In the genomic region with DNA sequence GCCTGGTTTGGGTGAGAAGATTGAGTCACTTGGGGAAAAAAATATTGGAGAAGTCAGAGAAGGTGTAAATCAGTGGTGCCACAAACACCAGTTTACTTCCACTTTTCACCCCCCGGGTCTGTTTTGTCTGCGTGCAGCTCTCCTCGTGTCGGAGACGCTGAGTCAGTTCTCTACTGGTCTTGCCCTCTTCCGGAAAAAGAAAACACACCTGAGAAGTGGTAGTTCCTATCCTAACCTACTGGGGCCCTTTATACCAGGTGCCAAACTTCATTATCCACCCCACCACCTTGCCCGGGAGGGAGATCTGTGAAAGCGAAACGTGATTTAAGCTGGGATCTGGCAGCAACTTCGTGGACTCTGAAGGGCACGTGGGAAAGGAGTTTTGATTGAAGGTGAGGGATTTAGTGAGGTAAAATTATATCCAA, we compare ENCODE assay signal across 8 cellular contexts. TPM values are rescaled to one million over a fixed set of nuclear protein-coding genes. Genes with fewer than 3 reads are reported as not detected.
DNase-seq lines count a peak whose midpoint lies in the region; ATAC-seq lines count a peak whose summit lies in the region.

No MANE protein-coding gene starts in this region.

- POLR2A ChIA-PET in activated CD4-positive, alpha-beta T cell treated with anti-CD3 and anti-CD28 coated beads, Interleukin-2, amount 10 ng/mL, durations not matched to agents 7 days and 5 days (lab: Charles Lee), result interaction anchor here (0.6 to 1.4 kb wide), 4 partner anchors 242 to 1386 kb away, joined by 3 read pairs; no protein-coding TSS in a partner anchor

- peaks cover 28% of the 10 kb centered on the region for H3K36me3 Mint-ChIP-seq in activated CD4-positive, alpha-beta T cell treated with anti-CD3 and anti-CD28 coated beads, Interleukin-2, amount 10 ng/mL, durations not matched to agents 7 days and 5 days (ENCODE audit: low read depth)
- H3K36me3 Mint-ChIP-seq in stimulated activated memory B cell treated with anti-CD40 and anti-IgM and Interleukin-4, amounts not matched to agents 10 μg/mL and 1 μg/mL and 100 μg/mL, for 72 hours, result no peaks in the 10 kb centered on the region

- CTCF ChIA-PET in activated CD4-positive, alpha-beta T cell treated with anti-CD3 and anti-CD28 coated beads, Interleukin-2, amount 10 ng/mL, durations not matched to agents 7 days and 5 days (lab: Charles Lee), result interaction anchor here (0.8 to 2.6 kb wide), 11 partner anchors 9 to 453 kb away, joined by 3 to 9 read pairs (median 4); a partner anchor contains a TSS

- peak overlapping the region; percentile 96 for H3K4me3 Mint-ChIP-seq in activated CD4-positive, alpha-beta T cell treated with anti-CD3 and anti-CD28 coated beads, Interleukin-2, amount 10 ng/mL, durations not matched to agents 7 days and 5 days
- peak overlapping the region; percentile 98 for H3K4me3 Mint-ChIP-seq in stimulated activated memory B cell treated with anti-CD40 and anti-IgM and Interleukin-4, amounts not matched to agents 10 μg/mL and 1 μg/mL and 100 μg/mL, for 72 hours

- H3K36me3 ChIP-seq in effector memory CD4-positive, alpha-beta T cell (ENCODE audit: control insufficient read depth, insufficient read depth, low read length), result no peaks in the 10 kb centered on the region
- no peaks in the 10 kb centered on the region for H3K36me3 ChIP-seq in muscle layer of colon (ENCODE audit: insufficient read depth, low read length)

- H3K9me3 Mint-ChIP-seq in activated CD4-positive, alpha-beta T cell treated with anti-CD3 and anti-CD28 coated beads, Interleukin-2, amount 10 ng/mL, durations not matched to agents 7 days and 5 days, result peaks cover 14% of the 10 kb centered on the region
- H3K9me3 Mint-ChIP-seq in stimulated activated memory B cell treated with anti-CD40 and anti-IgM and Interleukin-4, amounts not matched to agents 10 μg/mL and 1 μg/mL and 100 μg/mL, for 72 hours, result no peaks in the 10 kb centered on the region

- no peaks in the 10 kb centered on the region for H3K9me3 ChIP-seq in effector memory CD4-positive, alpha-beta T cell (ENCODE audit: control insufficient read depth, low read length)
- H3K9me3 ChIP-seq in muscle layer of colon (ENCODE audit: low read length), result no peaks in the 10 kb centered on the region

- ATAC-seq in HG02763 (IDR thresholded peaks at IDR 0.05; ENCODE audit: unreplicated experiment), result peak; percentile 34
- peak; percentile 71 for ATAC-seq in stimulated activated memory B cell treated with anti-CD40 and anti-IgM and Interleukin-4, amounts not matched to agents 10 μg/mL and 1 μg/mL and 100 μg/mL, for 72 hours

- peaks cover 21% of the 10 kb centered on the region for H3K4me1 ChIP-seq in effector memory CD4-positive, alpha-beta T cell (ENCODE audit: control insufficient read depth, insufficient read depth, low read length, poor library complexity, severe bottlenecking)
- peaks cover 31% of the 10 kb centered on the region for H3K4me1 ChIP-seq in muscle layer of colon (ENCODE audit: insufficient read depth, low read length)

- no peaks in the 10 kb centered on the region for H3K27me3 ChIP-seq in effector memory CD4-positive, alpha-beta T cell (replicated peaks; ENCODE audit: control insufficient read depth, insufficient read depth, low read length, poor library complexity, severe bottlenecking)
- no peaks in the 10 kb centered on the region for H3K27me3 ChIP-seq in muscle layer of colon (ENCODE audit: control insufficient read depth in 1 of 2, insufficient read depth in 2 of 2, low read length in 2 of 2)

- peak overlapping the region; percentile 97 for H3K27ac Mint-ChIP-seq in activated CD4-positive, alpha-beta T cell treated with anti-CD3 and anti-CD28 coated beads, Interleukin-2, amount 10 ng/mL, durations not matched to agents 7 days and 5 days
- H3K27ac Mint-ChIP-seq in stimulated activated memory B cell treated with anti-CD40 and anti-IgM and Interleukin-4, amounts not matched to agents 10 μg/mL and 1 μg/mL and 100 μg/mL, for 72 hours, result peak overlapping the region; percentile 92

- DNase-seq in NCI-H1436 (lab: John Stamatoyannopoulos, UW), result peak; percentile 16
- DNase-seq in NCI-H1436 treated with DMSO at 0.1 percent for 48 hours (lab: John Stamatoyannopoulos, UW), result no peak
- DNase-seq in NCI-H2029 treated with DMSO at 0.1 percent for 48 hours (lab: John Stamatoyannopoulos, UW), result peak; percentile 46
- DNase-seq in activated CD4-positive, alpha-beta T cell treated with anti-CD3 and anti-CD28 coated beads, Interleukin-2, amount 10 ng/mL, durations not matched to agents 7 days and 5 days, result peak; percentile 81
- DNase-seq in effector memory CD4-positive, alpha-beta T cell, result peak; percentile 61 to 69 (median 69)

- H3K27ac ChIP-seq in effector memory CD4-positive, alpha-beta T cell (ENCODE audit: insufficient read depth, low read length, poor library complexity, severe bottlenecking), result peak overlapping the region; percentile 98
- H3K27ac ChIP-seq in muscle layer of colon (ENCODE audit: low read depth, low read length), result peak overlapping the region; percentile 75

- peak overlapping the region; percentile 48 for H3K4me3 ChIP-seq in effector memory CD4-positive, alpha-beta T cell (ENCODE audit: insufficient read depth, low read depth, low read length, poor library complexity, severe bottlenecking)
- H3K4me3 ChIP-seq in muscle layer of colon (ENCODE audit: low read depth in 1 of 2, low read length in 2 of 2), result peak overlapping the region; percentile 78 to 98

- peaks cover 50% of the 10 kb centered on the region for H3K4me1 Mint-ChIP-seq in activated CD4-positive, alpha-beta T cell treated with anti-CD3 and anti-CD28 coated beads, Interleukin-2, amount 10 ng/mL, durations not matched to agents 7 days and 5 days
- peaks cover 40% of the 10 kb centered on the region for H3K4me1 Mint-ChIP-seq in stimulated activated memory B cell treated with anti-CD40 and anti-IgM and Interleukin-4, amounts not matched to agents 10 μg/mL and 1 μg/mL and 100 μg/mL, for 72 hours

- H3K27me3 Mint-ChIP-seq in activated CD4-positive, alpha-beta T cell treated with anti-CD3 and anti-CD28 coated beads, Interleukin-2, amount 10 ng/mL, durations not matched to agents 7 days and 5 days, result no peaks in the 10 kb centered on the region
- H3K27me3 Mint-ChIP-seq in stimulated activated memory B cell treated with anti-CD40 and anti-IgM and Interleukin-4, amounts not matched to agents 10 μg/mL and 1 μg/mL and 100 μg/mL, for 72 hours, result no peaks in the 10 kb centered on the region

- H3K9ac ChIP-seq in muscle layer of colon (ENCODE audit: low read length), result peak overlapping the region; percentile 71

RNA-seq across cellular contexts. Expression of a gene that starts 0.9 kb away (rescaled TPM):
- total RNA-seq in activated CD4-positive, alpha-beta T cell treated with anti-CD3 and anti-CD28 coated beads, Interleukin-2, amount 10 ng/mL, durations not matched to agents 7 days and 5 days, result 10 to 100 TPM; 87.9 to 89.9 TPM
